Comparison of ENCODE assay signal across 8 cellular contexts in the genomic region with DNA sequence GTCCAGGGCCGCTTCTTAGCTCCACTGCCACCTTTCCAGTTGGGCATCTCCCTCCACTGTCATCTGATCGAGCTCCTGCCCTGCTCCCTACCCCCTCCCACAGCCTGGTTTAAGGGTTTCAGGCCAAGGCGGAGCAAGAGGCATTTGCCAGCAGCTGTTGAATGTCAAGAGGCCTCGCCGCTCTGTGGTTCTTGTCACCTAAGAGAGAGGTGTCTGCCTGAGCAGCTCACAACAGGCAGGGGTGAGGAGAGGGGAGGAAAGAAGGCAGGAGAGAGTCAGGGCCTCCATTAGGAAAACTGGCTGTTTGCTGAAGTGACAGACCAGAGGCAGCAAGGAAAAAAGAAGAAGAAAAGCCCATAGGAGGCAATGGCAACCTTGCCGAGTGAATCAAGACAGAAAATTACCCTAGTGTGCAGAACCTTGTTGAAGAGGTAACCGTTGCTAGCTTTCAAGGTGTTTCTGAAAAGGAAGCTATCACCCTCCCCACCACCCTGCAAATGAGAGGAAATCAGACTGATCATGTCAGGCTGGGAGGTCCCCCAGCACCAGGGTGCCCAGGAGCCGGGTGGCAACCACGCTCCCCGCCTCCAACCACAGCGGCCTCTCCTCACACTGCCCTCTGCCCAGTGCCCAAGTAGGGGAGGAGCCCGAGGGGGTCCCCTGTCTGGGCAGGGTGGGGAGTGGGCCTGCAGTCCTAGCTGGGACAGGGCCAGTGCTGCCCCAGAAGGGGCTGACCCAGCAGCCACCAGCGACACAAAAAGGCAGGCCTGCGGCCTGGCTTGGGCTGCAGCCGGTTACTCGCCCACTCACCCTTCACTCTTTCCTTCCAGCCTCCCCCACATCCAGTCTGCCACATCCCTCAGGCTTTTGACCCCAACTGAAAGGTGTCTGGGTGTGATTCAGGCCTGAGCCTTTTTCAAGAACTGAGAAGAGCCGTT. TPM values are rescaled to one million over a fixed set of nuclear protein-coding genes. Genes with fewer than 3 reads are reported as not detected.
A peak's percentile ranks its signal among the peaks of the same experiment; 100 is the strongest.
DNase-seq lines count a peak whose midpoint lies in the region; ATAC-seq and TF ChIP-seq lines count a peak whose summit lies in the region.

No MANE protein-coding gene starts in this region.

- peak overlapping the region; percentile 88 to 93 for H3K18ac ChIP-seq in mesenchymal stem cell (ENCODE audit: low read depth in 1 of 2, low read length in 2 of 2)

- peaks cover 48% of the 10 kb centered on the region for H3K36me3 Mint-ChIP-seq in activated T-cell treated with anti-CD3 and anti-CD28 coated beads, Interleukin-2, amount 50 U/mL, for 4 hours (ENCODE audit: insufficient read depth)

- H3K4me3 ChIP-seq in mesenchymal stem cell (ENCODE audit: insufficient read depth in 1 of 2, low read depth in 1 of 2, low read length in 2 of 2) (no peak overlapping the region), vagina (peak overlapping the region in 1 of 2 donors; percentile 16)

- peaks cover 87% of the 10 kb centered on the region for H3K4me1 Mint-ChIP-seq in activated T-cell treated with anti-CD3 and anti-CD28 coated beads, Interleukin-2, amount 50 U/mL, for 4 hours (ENCODE audit: low read depth)

- peak overlapping the region; percentile 65 to 92 for H2BK12ac ChIP-seq in mesenchymal stem cell (ENCODE audit: low read length in 2 of 2)

- no peak overlapping the region for H3K14ac ChIP-seq in mesenchymal stem cell (ENCODE audit: low read length in 2 of 2)

- no peaks in the 10 kb centered on the region for H3K9me3 Mint-ChIP-seq in activated T-cell treated with anti-CD3 and anti-CD28 coated beads, Interleukin-2, amount 50 U/mL, for 4 hours

- H2AFZ ChIP-seq in mesenchymal stem cell (ENCODE audit: low read depth, low read length): no peak overlapping the region

- H3K4me3 Mint-ChIP-seq in activated T-cell treated with anti-CD3 and anti-CD28 coated beads, Interleukin-2, amount 50 U/mL, for 4 hours: peak overlapping the region; percentile 94

- ATAC-seq in activated T-cell treated with anti-CD3 and anti-CD28 coated beads, Interleukin-2, amount 50 U/mL, for 4 hours: peak; percentile 37 to 42
- ATAC-seq in HG03196 (IDR thresholded peaks at IDR 0.05; ENCODE audit: unreplicated experiment): no peak

- no peak overlapping the region for H3K4me2 ChIP-seq in mesenchymal stem cell (ENCODE audit: low read length, poor library complexity, severe bottlenecking)

- peak; percentile 74 for DNase-seq in stimulated activated CD4-positive, alpha-beta T cell treated with anti-CD3 and anti-CD28 coated beads, Interleukin-15, amount 100 ng/mL, for 24 hours
- DNase-seq in stimulated activated CD4-positive, alpha-beta T cell treated with anti-CD3 and anti-CD28 coated beads, Interleukin-12 subunit alpha, Interleukin-12 subunit beta, amount 100 ng/mL, for 4 hours: no peak
- DNase-seq in activated T-cell treated with anti-CD3 and anti-CD28 coated beads, Interleukin-2, amount 50 U/mL, for 4 hours: no peak
- no peak for DNase-seq in mesenchymal stem cell
- DNase-seq in vagina (ENCODE audit: extremely low spot score in 2 of 2): no peak
- DNase-seq in OCI-M1 (lab: John Stamatoyannopoulos, UW): no peak
- DNase-seq in DMS53 treated with DMSO at 0.1 percent for 48 hours (lab: John Stamatoyannopoulos, UW; ENCODE audit: unreplicated experiment): no peak

- TF ChIP-seq POLR2A in vagina (IDR thresholded peaks at IDR 0.05): no peak

- H3K36me3 ChIP-seq in mesenchymal stem cell (ENCODE audit: control insufficient read depth in 1 of 2, insufficient read depth in 2 of 2, low read depth in 1 of 2, low read length in 2 of 2) (no peaks in the 10 kb centered on the region), vagina (no peaks in the 10 kb centered on the region)

- no peak overlapping the region for H2AK5ac ChIP-seq in mesenchymal stem cell (ENCODE audit: low read length, severe bottlenecking)

- peaks cover 84 to 96% of the 10 kb centered on the region in 2 experiments for H3K27me3 ChIP-seq in mesenchymal stem cell (ENCODE audit: control insufficient read depth in 1 of 2, insufficient read depth in 1 of 2, low read length in 2 of 2)
- peaks cover 4% of the 10 kb centered on the region for H3K27me3 ChIP-seq in vagina

- H3K4ac ChIP-seq in mesenchymal stem cell (ENCODE audit: low read depth in 1 of 2, low read length in 2 of 2): peak overlapping the region; percentile 78 to 91

- H3K9me3 ChIP-seq in mesenchymal stem cell (ENCODE audit: control insufficient read depth, low read length) (no peaks in the 10 kb centered on the region), vagina (no peaks in the 10 kb centered on the region)

- peak overlapping the region; percentile 67 for H4K8ac ChIP-seq in mesenchymal stem cell (ENCODE audit: low read length)

- peak overlapping the region; percentile 57 for H2BK120ac ChIP-seq in mesenchymal stem cell (ENCODE audit: low read depth, low read length)

- peak overlapping the region; percentile 87 for H4K91ac ChIP-seq in mesenchymal stem cell (ENCODE audit: low read length)

- no peak overlapping the region for H3K23ac ChIP-seq in mesenchymal stem cell (ENCODE audit: low read length in 2 of 2)

- H3K79me1 ChIP-seq in mesenchymal stem cell (replicated peaks; ENCODE audit: low read length, poor library complexity, severe bottlenecking): no peaks in the 10 kb centered on the region

- 49% methylated on average over 16 of the region's 17 CpGs for WGBS in mesenchymal stem cell

- H3K27ac ChIP-seq in mesenchymal stem cell (ENCODE audit: low read length, poor library complexity, severe bottlenecking) (no peak overlapping the region), vagina (peak overlapping the region; percentile 13)

- no peak overlapping the region for H2BK5ac ChIP-seq in mesenchymal stem cell (ENCODE audit: low read depth, low read length, poor library complexity, severe bottlenecking)

- H2BK15ac ChIP-seq in mesenchymal stem cell (ENCODE audit: low read depth, poor library complexity, severe bottlenecking): no peak overlapping the region

- TF ChIP-seq CTCF in vagina (IDR thresholded peaks at IDR 0.05): no peak

- peaks cover 1% of the 10 kb centered on the region for H3K4me1 ChIP-seq in mesenchymal stem cell (ENCODE audit: control insufficient read depth, insufficient read depth, low read depth, low read length)
- H3K4me1 ChIP-seq in vagina: peaks cover 37% of the 10 kb centered on the region

- no peaks in the 10 kb centered on the region for H3K27me3 Mint-ChIP-seq in activated T-cell treated with anti-CD3 and anti-CD28 coated beads, Interleukin-2, amount 50 U/mL, for 4 hours (ENCODE audit: low read depth)

- H3K9ac ChIP-seq in mesenchymal stem cell (ENCODE audit: low read length): no peak overlapping the region

- intact Hi-C loops in vagina (cut with DNase I): no loop called here

RNA-seq across cellular contexts. Expression of gene GATA3, which starts 7.1 kb away (rescaled TPM):
- 10 to 100 TPM; 28.1 to 71.9 (median 42.1) TPM for total RNA-seq in activated T-cell treated with anti-CD3 and anti-CD28 coated beads, Interleukin-2, amount 50 U/mL, for 4 hours
- 8.4 TPM for polyA plus RNA-seq in mesenchymal stem cell (2013, experiment 1 of 2)
- polyA plus RNA-seq in mesenchymal stem cell (2013, experiment 2 of 2): 8.8 TPM
- total RNA-seq in vagina: 8.6 TPM
